25 cellular contexts compared by ENCODE assay signal in genomic region chr3:39592729-39593128, GRCh38.
"Had no signal": no experiment of that assay in that cellular context is flagged by ENCODE, and none has a peak within 500 bp of the region (broad histone marks: within the 10 kb centered on the region; RNA-seq: fewer than 3 reads in every experiment).

No MANE protein-coding gene starts in this region.

- H3K27ac ChIP-seq: adrenal gland, KMS-11, SK-N-MC had no signal

- H3K27ac Mint-ChIP-seq: activated CD4-positive, alpha-beta T cell treated with anti-CD3 and anti-CD28 coated beads, Interleukin-2, amount 10 ng/mL, durations not matched to agents 24 days and 14 days; activated naive CD4-positive, alpha-beta T cell treated with anti-CD3 and anti-CD28 coated beads, Interleukin-2, amount 10 ng/mL, durations not matched to agents 7 days and 5 days; activated naive CD8-positive, alpha-beta T cell treated with anti-CD3 and anti-CD28 coated beads for 36 hours; activated T-helper 2 cell treated with anti-CD3 and anti-CD28 coated beads, Interferon-gamma antibody, Interleukin-2, Interleukin-4, amounts not matched to agents 10 μg/mL and 5 μg/mL and 100 μg/mL, durations not matched to agents 14 hours and 24 hours and 36 hours; T-cell; WTC11 had no signal

- ATAC-seq: PC-3, T-cell, WTC11 had no signal

- H3K4me3 Mint-ChIP-seq: activated CD4-positive, alpha-beta T cell treated with anti-CD3 and anti-CD28 coated beads, Interleukin-2, amount 10 ng/mL, durations not matched to agents 24 days and 14 days; activated naive CD4-positive, alpha-beta T cell treated with anti-CD3 and anti-CD28 coated beads, Interleukin-2, amount 10 ng/mL, durations not matched to agents 7 days and 5 days; activated naive CD8-positive, alpha-beta T cell treated with anti-CD3 and anti-CD28 coated beads for 36 hours; T-cell; WTC11 had no signal

- H3K27me3 Mint-ChIP-seq: activated naive CD4-positive, alpha-beta T cell treated with anti-CD3 and anti-CD28 coated beads, Interleukin-2, amount 10 ng/mL, durations not matched to agents 7 days and 5 days; activated naive CD8-positive, alpha-beta T cell treated with anti-CD3 and anti-CD28 coated beads for 36 hours had no signal

- H3K36me3 Mint-ChIP-seq: activated naive CD4-positive, alpha-beta T cell treated with anti-CD3 and anti-CD28 coated beads, Interleukin-2, amount 10 ng/mL, durations not matched to agents 7 days and 5 days; activated naive CD8-positive, alpha-beta T cell treated with anti-CD3 and anti-CD28 coated beads for 36 hours; T-cell; WTC11 had no signal

- H3K27me3 ChIP-seq: adrenal gland had no signal

- H3K4me1 Mint-ChIP-seq: activated CD4-positive, alpha-beta T cell treated with anti-CD3 and anti-CD28 coated beads, Interleukin-2, amount 10 ng/mL, durations not matched to agents 24 days and 14 days; activated naive CD4-positive, alpha-beta T cell treated with anti-CD3 and anti-CD28 coated beads, Interleukin-2, amount 10 ng/mL, durations not matched to agents 7 days and 5 days; activated naive CD8-positive, alpha-beta T cell treated with anti-CD3 and anti-CD28 coated beads for 36 hours; T-cell; WTC11 had no signal

- DNase-seq: activated CD4-positive, alpha-beta T cell treated with anti-CD3 and anti-CD28 coated beads for 1 hour; activated CD4-positive, alpha-beta T cell treated with anti-CD3 and anti-CD28 coated beads, Interleukin-2, amount 10 ng/mL, durations not matched to agents 24 days and 14 days; activated CD4-positive, alpha-beta T cell treated with anti-CD3 and anti-CD28 coated beads, Interleukin-2, amount 50 U/mL, for 48 hours; activated gamma-delta T cell treated with Interleukin-2 at 50 U/mL for 16 hours; activated naive CD4-positive, alpha-beta T cell treated with anti-CD3 and anti-CD28 coated beads, Interleukin-2, amount 10 ng/mL, durations not matched to agents 7 days and 5 days; activated naive CD8-positive, alpha-beta T cell treated with anti-CD3 and anti-CD28 coated beads for 36 hours; activated T-cell treated with anti-CD3 and anti-CD28 coated beads for 4 hours; activated T-cell treated with anti-CD3 and anti-CD28 coated beads, Interleukin-2, amount 50 U/mL, for 48 hours; adrenal gland; anterior cingulate cortex; cerebellar nuclear complex; MM.1S; NCI-H1105; NCI-H1436; NCI-H1694 treated with DMSO at 0.1 percent for 48 hours; NCI-H2029 treated with DMSO at 0.1 percent for 48 hours; NCI-H510A treated with DMSO at 0.1 percent for 48 hours; NCI-H69; T-cell; T-helper 2 cell had no signal

- H3K9me3 Mint-ChIP-seq: activated CD4-positive, alpha-beta T cell treated with anti-CD3 and anti-CD28 coated beads, Interleukin-2, amount 10 ng/mL, durations not matched to agents 24 days and 14 days; activated naive CD4-positive, alpha-beta T cell treated with anti-CD3 and anti-CD28 coated beads, Interleukin-2, amount 10 ng/mL, durations not matched to agents 7 days and 5 days; activated naive CD8-positive, alpha-beta T cell treated with anti-CD3 and anti-CD28 coated beads for 36 hours; activated T-helper 2 cell treated with anti-CD3 and anti-CD28 coated beads, Interferon-gamma antibody, Interleukin-2, Interleukin-4, amounts not matched to agents 10 μg/mL and 5 μg/mL and 100 μg/mL, durations not matched to agents 14 hours and 24 hours and 36 hours; T-cell had no signal

- H3K4me3 ChIP-seq: adrenal gland, SK-N-MC had no signal
